Comparison of ENCODE assay signal across 24 cellular contexts in genomic region chr18:5961828-5962150, GRCh38.
A peak's percentile ranks its signal among the peaks of the same experiment; 100 is the strongest.
DNase-seq lines count a peak whose midpoint lies in the region; ATAC-seq and TF ChIP-seq lines count a peak whose summit lies in the region.
"Had no signal": no experiment of that assay in that cellular context is flagged by ENCODE, and none has a peak within 500 bp of the region (broad histone marks: within the 10 kb centered on the region; RNA-seq: fewer than 3 reads in every experiment).

No MANE protein-coding gene starts in this region.

- H3K4me1 ChIP-seq in right atrium auricular region, result peaks cover 0 to 34% of the 10 kb centered on the region in 2 donors
- peaks cover 80% of the 10 kb centered on the region for H3K4me1 ChIP-seq in Karpas-422 (ENCODE audit: low read length)
- H3K4me1 ChIP-seq: A549 had no signal

- H3K27ac ChIP-seq in right atrium auricular region, result peak overlapping the region in 1 of 2 donors; percentile 3
- peak overlapping the region; percentile 87 for H3K27ac ChIP-seq in Karpas-422 (ENCODE audit: low read length)
- H3K27ac ChIP-seq: A549, RWPE1, SK-N-MC had no signal

- H4K20me1 ChIP-seq in Karpas-422 (ENCODE audit: insufficient read depth, low read depth, low read length), result no peaks in the 10 kb centered on the region

- H3K36me3 Mint-ChIP-seq in nephron (ENCODE audit: low read depth), result no peaks in the 10 kb centered on the region
- no peaks in the 10 kb centered on the region for H3K36me3 Mint-ChIP-seq in type B pancreatic cell
- H3K36me3 Mint-ChIP-seq in activated CD4-positive, alpha-beta T cell treated with anti-CD3 and anti-CD28 coated beads, Interleukin-2, amount 10 ng/mL, durations not matched to agents 24 days and 14 days (ENCODE audit: low read depth), result no peaks in the 10 kb centered on the region
- no peaks in the 10 kb centered on the region for H3K36me3 Mint-ChIP-seq in natural killer cell treated with Interleukin-12 subunit alpha and Interleukin-12 subunit beta and Interleukin-15 and Interleukin-18, amount 100 ng/mL, for 72 hours
- H3K36me3 Mint-ChIP-seq: CD14-positive monocyte; CD8-positive, alpha-beta memory T cell had no signal

- intact Hi-C loops in left ventricle myocardium superior (cut with micrococcal nuclease), result no loop called here
- intact Hi-C loops in activated CD4-positive, alpha-beta T cell treated with anti-CD3 and anti-CD28 coated beads, Interleukin-2, amount 10 ng/mL, durations not matched to agents 24 days and 14 days (cut with micrococcal nuclease), result no loop called here

- peak; percentile 75 for ATAC-seq in left ventricle myocardium superior
- ATAC-seq in HG03457 (IDR thresholded peaks at IDR 0.05; ENCODE audit: unreplicated experiment), result no peak
- no peak for ATAC-seq in natural killer cell treated with Interleukin-12 subunit alpha and Interleukin-12 subunit beta and Interleukin-15 and Interleukin-18, amount 100 ng/mL, for 72 hours
- ATAC-seq: A549 had no signal

- H3K27me3 Mint-ChIP-seq in nephron (ENCODE audit: low read depth) (peaks cover 29% of the 10 kb centered on the region), type B pancreatic cell (peaks cover 21% of the 10 kb centered on the region)
- H3K27me3 Mint-ChIP-seq in activated CD4-positive, alpha-beta T cell treated with anti-CD3 and anti-CD28 coated beads, Interleukin-2, amount 10 ng/mL, durations not matched to agents 24 days and 14 days, result peaks cover 3% of the 10 kb centered on the region
- no peaks in the 10 kb centered on the region for H3K27me3 Mint-ChIP-seq in natural killer cell treated with Interleukin-12 subunit alpha and Interleukin-12 subunit beta and Interleukin-15 and Interleukin-18, amount 100 ng/mL, for 72 hours
- H3K27me3 Mint-ChIP-seq: CD8-positive, alpha-beta memory T cell had no signal

- no peaks in the 10 kb centered on the region for H3K9me3 Mint-ChIP-seq in nephron
- H3K9me3 Mint-ChIP-seq in type B pancreatic cell, result peaks cover 7% of the 10 kb centered on the region
- H3K9me3 Mint-ChIP-seq in activated CD4-positive, alpha-beta T cell treated with anti-CD3 and anti-CD28 coated beads, Interleukin-2, amount 10 ng/mL, durations not matched to agents 24 days and 14 days, result no peaks in the 10 kb centered on the region
- no peaks in the 10 kb centered on the region for H3K9me3 Mint-ChIP-seq in natural killer cell treated with Interleukin-12 subunit alpha and Interleukin-12 subunit beta and Interleukin-15 and Interleukin-18, amount 100 ng/mL, for 72 hours
- H3K9me3 Mint-ChIP-seq: H9 had no signal

- peaks cover 27% of the 10 kb centered on the region for H3K4me1 Mint-ChIP-seq in nephron
- H3K4me1 Mint-ChIP-seq in type B pancreatic cell (ENCODE audit: unreplicated experiment), result peaks cover 26% of the 10 kb centered on the region
- peaks cover 5% of the 10 kb centered on the region for H3K4me1 Mint-ChIP-seq in activated CD4-positive, alpha-beta T cell treated with anti-CD3 and anti-CD28 coated beads, Interleukin-2, amount 10 ng/mL, durations not matched to agents 24 days and 14 days
- H3K4me1 Mint-ChIP-seq in natural killer cell treated with Interleukin-12 subunit alpha and Interleukin-12 subunit beta and Interleukin-15 and Interleukin-18, amount 100 ng/mL, for 72 hours (ENCODE audit: low read depth in 2 of 2), result peaks cover 0 to 3% of the 10 kb centered on the region in 2 donors
- H3K4me1 Mint-ChIP-seq: CD14-positive monocyte had no signal

- no peaks in the 10 kb centered on the region for H3K79me2 ChIP-seq in Karpas-422 (ENCODE audit: low read length)

- peak overlapping the region in 2 of 3 experiments; percentile 15 to 52 for H3K4me3 Mint-ChIP-seq in nephron
- H3K4me3 Mint-ChIP-seq in type B pancreatic cell, result no peak overlapping the region
- H3K4me3 Mint-ChIP-seq in activated CD4-positive, alpha-beta T cell treated with anti-CD3 and anti-CD28 coated beads, Interleukin-2, amount 10 ng/mL, durations not matched to agents 24 days and 14 days, result no peak overlapping the region
- no peak overlapping the region for H3K4me3 Mint-ChIP-seq in natural killer cell treated with Interleukin-12 subunit alpha and Interleukin-12 subunit beta and Interleukin-15 and Interleukin-18, amount 100 ng/mL, for 72 hours
- H3K4me3 Mint-ChIP-seq: CD14-positive monocyte; CD8-positive, alpha-beta memory T cell; H9 had no signal

- peak overlapping the region; percentile 45 for H3K4me2 ChIP-seq in Karpas-422 (ENCODE audit: low read depth, low read length, poor library complexity, severe bottlenecking)
- H3K4me2 ChIP-seq: A549 had no signal

- H3K27ac Mint-ChIP-seq in nephron, result peak overlapping the region; percentile 7 to 22 (median 15)
- peak overlapping the region; percentile 22 for H3K27ac Mint-ChIP-seq in type B pancreatic cell
- no peak overlapping the region for H3K27ac Mint-ChIP-seq in activated CD4-positive, alpha-beta T cell treated with anti-CD3 and anti-CD28 coated beads, Interleukin-2, amount 10 ng/mL, durations not matched to agents 24 days and 14 days
- peak overlapping the region in 1 of 2 donors; percentile 72 for H3K27ac Mint-ChIP-seq in natural killer cell treated with Interleukin-12 subunit alpha and Interleukin-12 subunit beta and Interleukin-15 and Interleukin-18, amount 100 ng/mL, for 72 hours
- H3K27ac Mint-ChIP-seq: CD8-positive, alpha-beta memory T cell; H9 had no signal

- DNase-seq in left ventricle myocardium superior (no peak), right atrium auricular region (ENCODE audit: low spot score) (no peak), Karpas-422 (no peak), type B pancreatic cell (ENCODE audit: extremely low spot score, unreplicated experiment) (no peak)
- no peak for DNase-seq in activated CD4-positive, alpha-beta T cell treated with anti-CD3 and anti-CD28 coated beads, Interleukin-2, amount 10 ng/mL, durations not matched to agents 24 days and 14 days
- no peak for DNase-seq in natural killer cell treated with Interleukin-12 subunit alpha and Interleukin-12 subunit beta and Interleukin-15 and Interleukin-18, amount 100 ng/mL, for 72 hours (ENCODE audit: low spot score)
- DNase-seq: AML-193; CD8-positive, alpha-beta memory T cell; DMS 273 treated with DMSO at 0.1 percent for 48 hours; DMS79; H9; KBM-7; MG63; NCI-H1105 treated with DMSO at 0.1 percent for 48 hours; NCI-H1930; NCI-H446 treated with DMSO at 0.1 percent for 48 hours; NCI-H526 treated with DMSO at 0.1 percent for 48 hours; SIG-M5 had no signal

- H3K9ac ChIP-seq in Karpas-422 (ENCODE audit: low read length), result peak overlapping the region; percentile 38

- no peaks in the 10 kb centered on the region for H3K9me2 ChIP-seq in Karpas-422 (replicated peaks; ENCODE audit: insufficient read depth, low read length)

- H3K9me3 ChIP-seq in right atrium auricular region (no peaks in the 10 kb centered on the region), Karpas-422 (ENCODE audit: low read length) (no peaks in the 10 kb centered on the region)
- H3K9me3 ChIP-seq: A549, MG63 had no signal

- H3K27me3 ChIP-seq in right atrium auricular region (no peaks in the 10 kb centered on the region), Karpas-422 (ENCODE audit: low read length) (no peaks in the 10 kb centered on the region)
- H3K27me3 ChIP-seq: MG63 had no signal

- no peak for TF ChIP-seq CTCF in right atrium auricular region (IDR thresholded peaks at IDR 0.05)
- no peak for TF ChIP-seq CTCF in nephron (IDR thresholded peaks at IDR 0.05; ENCODE audit: unreplicated experiment in 3 of 3)
- TF ChIP-seq CTCF in type B pancreatic cell (conservative IDR thresholded peaks at IDR 0.05), result no peak

- no peak overlapping the region for H3K4me3 ChIP-seq in right atrium auricular region
- H3K4me3 ChIP-seq in Karpas-422 (ENCODE audit: low read length), result peak overlapping the region; percentile 37; the same call in 1 of the 2 replicates
- H3K4me3 ChIP-seq: A549, MG63, SK-N-MC had no signal

- H3K36me3 ChIP-seq in right atrium auricular region (no peaks in the 10 kb centered on the region), Karpas-422 (ENCODE audit: insufficient read depth, low read length) (peaks cover 5% of the 10 kb centered on the region; the same call in 1 of the 2 replicates)
- H3K36me3 ChIP-seq: MG63 had no signal

- no peak overlapping the region for H2AFZ ChIP-seq in Karpas-422 (ENCODE audit: low read length)

Comparison
In these comparisons a context has a peak if more than half of its experiments do, and no peak if none do; other contexts are left out.
1. H3K4me3 Mint-ChIP-seq: peak in nephron (2 of 3); none in type B pancreatic cell (single experiment), activated CD4-positive, alpha-beta T cell treated with anti-CD3 and anti-CD28 coated beads, Interleukin-2, amount 10 ng/mL, durations not matched to agents 24 days and 14 days (single experiment) and natural killer cell treated with Interleukin-12 subunit alpha and Interleukin-12 subunit beta and Interleukin-15 and Interleukin-18, amount 100 ng/mL, for 72 hours (single experiment).